In the genomic region with DNA sequence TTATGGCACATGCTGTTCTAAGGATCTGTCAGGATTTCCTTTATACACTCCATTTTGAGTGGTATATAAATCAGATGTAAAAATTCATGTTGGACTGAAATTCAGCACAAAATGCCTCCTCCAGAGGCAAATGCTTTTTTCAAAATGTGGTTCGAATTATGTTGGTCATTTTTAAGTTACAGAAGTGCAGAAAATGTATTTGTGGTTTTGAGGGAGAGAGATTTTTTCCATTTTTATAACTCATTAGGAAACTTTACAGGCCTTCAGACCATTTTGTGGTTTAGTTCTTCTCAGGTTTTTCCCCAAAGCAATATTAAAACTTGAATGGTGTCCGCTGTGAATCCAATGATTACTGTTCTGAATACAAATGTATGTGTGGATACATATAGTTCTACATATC, we compare ENCODE assay signal across 22 cellular contexts. TPM values are rescaled to one million over a fixed set of nuclear protein-coding genes. Genes with fewer than 3 reads are reported as not detected.
DNase-seq lines count a peak whose midpoint lies in the region; ATAC-seq and TF ChIP-seq lines count a peak whose summit lies in the region.
"Had no signal": no experiment of that assay in that cellular context is flagged by ENCODE, and none has a peak within 500 bp of the region (broad histone marks: within the 10 kb centered on the region; RNA-seq: fewer than 3 reads in every experiment).

No MANE protein-coding gene starts in this region.

- no peaks in the 10 kb centered on the region for H3F3A ChIP-seq in GM23338 (replicated peaks; ENCODE audit: low read depth)

- intact Hi-C loops in heart left ventricle (cut with DNase I): loop anchor here in 5 of 10 donors (5.0 to 10.0 kb wide), 4 partner anchors 121 to 144 kb away; no protein-coding TSS in a partner anchor
- intact Hi-C loops in cardiac septum (cut with DNase I): loop anchor here (5.0 kb wide), 2 partner anchors 124 to 144 kb away; no protein-coding TSS in a partner anchor
- intact Hi-C loops in gastrocnemius medialis (cut with DNase I; ENCODE audit: low total_unique reads): loop anchor here (5.0 to 10.0 kb wide), 3 partner anchors 144 to 499 kb away; a partner anchor contains a TSS

- H3K9me2 ChIP-seq in GM23338 (ENCODE audit: insufficient read depth): no peaks in the 10 kb centered on the region
- H3K9me2 ChIP-seq: SK-N-SH had no signal

- no peaks in the 10 kb centered on the region for H3K9me3 ChIP-seq in heart left ventricle
- H3K9me3 ChIP-seq in gastrocnemius medialis: no peaks in the 10 kb centered on the region
- H3K9me3 ChIP-seq: BLaER1, SK-N-SH had no signal

- H3K27ac Mint-ChIP-seq in GM23338: no peak overlapping the region
- H3K27ac Mint-ChIP-seq: CD4-positive, CD25-positive, alpha-beta regulatory T cell; IgD-negative memory B cell had no signal

- no peak for DNase-seq in heart left ventricle
- DNase-seq in cardiac septum (ENCODE audit: low spot score): no peak
- DNase-seq in KBM-7: peak; percentile 33
- DNase-seq in astrocyte of the cerebellum (ENCODE audit: low read depth): peak; percentile 2
- no peak for DNase-seq in gastrocnemius medialis
- no peak for DNase-seq in GM23338 (ENCODE audit: low spot score)
- no peak for DNase-seq in NCI-H1105 treated with DMSO at 0.1 percent for 48 hours (lab: John Stamatoyannopoulos, UW)
- DNase-seq: CD4-positive, CD25-positive, alpha-beta regulatory T cell; H7; NCI-H1694; NCI-H2029 treated with DMSO at 0.1 percent for 48 hours; NCI-H446 treated with DMSO at 0.1 percent for 48 hours; NCI-H526; NCI-H82; NK-92 treated with Interleukin-12 subunit alpha and Interleukin-12 subunit beta, amount 100 ng/mL, for 24 hours; RPMI8226; SHP77 treated with DMSO at 0.1 percent for 48 hours; SK-N-SH had no signal

- H3K27ac ChIP-seq in heart left ventricle: peak overlapping the region in 6 of 12 donors; percentile 26 to 89 (median 78)
- peak overlapping the region; percentile 87 to 90 (median 89) for H3K27ac ChIP-seq in gastrocnemius medialis
- H3K27ac ChIP-seq in GM23338 (ENCODE audit: low read depth): no peak overlapping the region
- H3K27ac ChIP-seq: BLaER1, HL-60 had no signal

- TF ChIP-seq POLR2A in heart left ventricle (IDR thresholded peaks at IDR 0.05): no peak
- TF ChIP-seq POLR2A in gastrocnemius medialis (IDR thresholded peaks at IDR 0.05): no peak

- no peaks in the 10 kb centered on the region for H4K20me1 ChIP-seq in GM23338 (replicated peaks; ENCODE audit: insufficient read depth)
- H4K20me1 ChIP-seq: BLaER1 had no signal

- H3K9me3 Mint-ChIP-seq in GM23338: no peaks in the 10 kb centered on the region

- H3K36me3 Mint-ChIP-seq in GM23338 (ENCODE audit: low read depth): no peaks in the 10 kb centered on the region
- H3K36me3 Mint-ChIP-seq: CD4-positive, CD25-positive, alpha-beta regulatory T cell; IgD-negative memory B cell had no signal

- H3K4me1 ChIP-seq in heart left ventricle (peaks cover 0 to 9% (median 0%) of the 10 kb centered on the region in 12 donors), gastrocnemius medialis (peaks cover 19 to 23% of the 10 kb centered on the region in 2 donors), GM23338 (ENCODE audit: insufficient read depth) (no peaks in the 10 kb centered on the region)
- H3K4me1 ChIP-seq: BLaER1 had no signal

- no peak overlapping the region for H2AFZ ChIP-seq in GM23338

- no peak overlapping the region for H3K4me2 ChIP-seq in GM23338
- H3K4me2 ChIP-seq: BLaER1, SK-N-SH had no signal

- H3K4me3 ChIP-seq in heart left ventricle: peak overlapping the region; percentile 3 to 62 (median 50)
- H3K4me3 ChIP-seq in astrocyte of the cerebellum (ENCODE audit: low read depth, low read length): no peak overlapping the region
- peak overlapping the region; percentile 49 to 67 (median 63) for H3K4me3 ChIP-seq in gastrocnemius medialis
- no peak overlapping the region for H3K4me3 ChIP-seq in GM23338
- H3K4me3 ChIP-seq: BLaER1 had no signal

- 44 to 63% (median 45%) methylated on average over 2 of the region's 2 CpGs for WGBS in heart left ventricle, 4 donors

- in situ Hi-C loops in KBM-7 (cut with MboI; ENCODE audit: low pct_unique_long_range_greater_than_20kb, low sequenced_read_pairs) (no loop called here), astrocyte of the cerebellum (cut with HindIII; ENCODE audit: low sequenced_read_pairs) (no loop called here), gastrocnemius medialis (cut with MboI; ENCODE audit: low sequenced_read_pairs in 4 of 4) (loop anchor here in 1 of 4 donors (25.0 kb wide), 1 partner anchor 496 kb away; a partner anchor contains a TSS)

- H3K4me1 Mint-ChIP-seq in GM23338: peaks cover 10% of the 10 kb centered on the region; the same call in 2 of the 3 replicates
- H3K4me1 Mint-ChIP-seq: CD4-positive, CD25-positive, alpha-beta regulatory T cell; IgD-negative memory B cell had no signal

- H3K4me3 Mint-ChIP-seq in GM23338: no peak overlapping the region
- H3K4me3 Mint-ChIP-seq: CD4-positive, CD25-positive, alpha-beta regulatory T cell; IgD-negative memory B cell had no signal

- ATAC-seq in heart left ventricle (no peak), gastrocnemius medialis (no peak), GM23338 (no peak)

- no peaks in the 10 kb centered on the region for H3K36me3 ChIP-seq in heart left ventricle
- no peaks in the 10 kb centered on the region for H3K36me3 ChIP-seq in gastrocnemius medialis
- H3K36me3 ChIP-seq in GM23338 (ENCODE audit: insufficient read depth): no peaks in the 10 kb centered on the region
- H3K36me3 ChIP-seq: BLaER1 had no signal

- H3K27me3 ChIP-seq in heart left ventricle (no peaks in the 10 kb centered on the region), gastrocnemius medialis (no peaks in the 10 kb centered on the region), GM23338 (ENCODE audit: insufficient read depth) (no peaks in the 10 kb centered on the region)
- H3K27me3 ChIP-seq: BLaER1 had no signal

- H3K79me2 ChIP-seq in GM23338 (replicated peaks; ENCODE audit: insufficient read depth): no peaks in the 10 kb centered on the region

- H3K27me3 Mint-ChIP-seq in GM23338 (ENCODE audit: insufficient read depth, low read depth, poor library complexity): no peaks in the 10 kb centered on the region
- H3K27me3 Mint-ChIP-seq: CD4-positive, CD25-positive, alpha-beta regulatory T cell; IgD-negative memory B cell had no signal

- no peak for TF ChIP-seq CTCF in heart left ventricle (IDR thresholded peaks at IDR 0.05)
- TF ChIP-seq CTCF in astrocyte of the cerebellum (IDR thresholded peaks at IDR 0.05; ENCODE audit: low read depth, low read length, missing control alignments): no peak
- no peak for TF ChIP-seq CTCF in gastrocnemius medialis (IDR thresholded peaks at IDR 0.05 in 4 of 5, conservative IDR thresholded peaks at IDR 0.05 in 1 of 5)
- TF ChIP-seq CTCF in GM23338 (conservative IDR thresholded peaks at IDR 0.05; ENCODE audit: low read depth in 2 of 2): no peak

TF ChIP-seq in GM23338, 12 proteins besides CTCF, POLR2A, EP300 and RAD21 (continues in another document):
- TF ChIP-seq POLR2AphosphoS5 (IDR thresholded peaks at IDR 0.05; ENCODE audit: low read depth) (no peak), ZNF114 (CRISPR knock-in tag; IDR thresholded peaks at IDR 0.05) (no peak), EZH2 (IDR thresholded peaks at IDR 0.05; ENCODE audit: low read depth, unreplicated experiment) (no peak), CREB1 (CRISPR knock-in tag; IDR thresholded peaks at IDR 0.05; ENCODE audit: low read depth) (no peak), STAT1 (IDR thresholded peaks at IDR 0.05; ENCODE audit: unreplicated experiment) (no peak), ZNF331 (CRISPR knock-in tag; IDR thresholded peaks at IDR 0.05; ENCODE audit: low read depth) (no peak), NANOG (IDR thresholded peaks at IDR 0.05; ENCODE audit: borderline replicate concordance) (no peak)
- TF ChIP-seq, protein P1, sequence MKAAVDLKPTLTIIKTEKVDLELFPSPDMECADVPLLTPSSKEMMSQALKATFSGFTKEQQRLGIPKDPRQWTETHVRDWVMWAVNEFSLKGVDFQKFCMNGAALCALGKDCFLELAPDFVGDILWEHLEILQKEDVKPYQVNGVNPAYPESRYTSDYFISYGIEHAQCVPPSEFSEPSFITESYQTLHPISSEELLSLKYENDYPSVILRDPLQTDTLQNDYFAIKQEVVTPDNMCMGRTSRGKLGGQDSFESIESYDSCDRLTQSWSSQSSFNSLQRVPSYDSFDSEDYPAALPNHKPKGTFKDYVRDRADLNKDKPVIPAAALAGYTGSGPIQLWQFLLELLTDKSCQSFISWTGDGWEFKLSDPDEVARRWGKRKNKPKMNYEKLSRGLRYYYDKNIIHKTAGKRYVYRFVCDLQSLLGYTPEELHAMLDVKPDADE (IDR thresholded peaks at IDR 0.05): no peak

RNA-seq across cellular contexts. Expression of a gene that starts 2.8 kb away (rescaled TPM):
- total RNA-seq in heart left ventricle (100 to 1,000 TPM in 7 of 9 donors, 10 to 100 TPM in 2; 53.4 to 156 (median 117) TPM), cardiac septum (74.8 TPM), gastrocnemius medialis (10 to 100 TPM; 21.6 to 57.6 (median 47.4) TPM)
- polyA plus RNA-seq in heart left ventricle (10 to 100 TPM; 17.2 to 24.3 TPM), GM23338 (2016; fragmentation: Nextera tagmentation; extraction: Ambion mirVana) (not detected in 2 replicates)
- total RNA-seq in GM23338 (2014; rRNA removed; shearing (Covaris generic)): 0.28 TPM in 1 of 2 replicates, not detected in the other
- total RNA-seq: A172; CD4-positive, CD25-positive, alpha-beta regulatory T cell; H7 had no signal
- polyA plus RNA-seq: CD4-positive, CD25-positive, alpha-beta regulatory T cell; IgD-negative memory B cell; SK-N-SH had no signal

Comparison
In these comparisons a context has a peak if more than half of its experiments do, and no peak if none do; other contexts are left out.
1. DNase-seq: peak in KBM-7 (single experiment) and astrocyte of the cerebellum (single experiment); none in heart left ventricle (0 of 5), cardiac septum (single experiment), gastrocnemius medialis (0 of 2), GM23338 (single experiment) and NCI-H1105 treated with DMSO at 0.1 percent for 48 hours (single experiment).
2. H3K4me3 ChIP-seq: peak in heart left ventricle (12 of 12) and gastrocnemius medialis (4 of 4); none in astrocyte of the cerebellum (single experiment) and GM23338 (single experiment).
3. RNA of a gene that starts 2.8 kb away (total RNA-seq): 53.4 to 156 TPM in heart left ventricle, 74.8 TPM in cardiac septum (single experiment) and 21.6 to 57.6 TPM in gastrocnemius medialis; 0.28 TPM in GM23338; every median in the first group is over 10 times any median in the second.